1 cellular context compared by ENCODE assay signal in genomic region chr7:149379625-149380024, GRCh38.
A peak's percentile ranks its signal among the peaks of the same experiment; 100 is the strongest.
TF ChIP-seq lines count a peak whose summit lies in the region.

No MANE protein-coding gene starts in this region.

TF ChIP-seq in HEK293, 187 proteins besides CTCF, POLR2A, EP300 and RAD21 (continued from another document):
- TF ChIP-seq ZNF280D (tag by site-specific recombination; IDR thresholded peaks at IDR 0.05) = peak; percentile 95; the same call in 1 of the 2 replicates
- TF ChIP-seq HOXD13 (CRISPR knock-in tag; IDR thresholded peaks at IDR 0.05; ENCODE audit: borderline replicate concordance) = no peak
- TF ChIP-seq KLF8 (tag by site-specific recombination; IDR thresholded peaks at IDR 0.05) = 0 out of 2 replicates have a peak, but pooled peaks have one; percentile 32
TF ChIP-seq in HEK293: peak in this region for 11.
